8 cellular contexts compared by ENCODE assay signal in the genomic region with DNA sequence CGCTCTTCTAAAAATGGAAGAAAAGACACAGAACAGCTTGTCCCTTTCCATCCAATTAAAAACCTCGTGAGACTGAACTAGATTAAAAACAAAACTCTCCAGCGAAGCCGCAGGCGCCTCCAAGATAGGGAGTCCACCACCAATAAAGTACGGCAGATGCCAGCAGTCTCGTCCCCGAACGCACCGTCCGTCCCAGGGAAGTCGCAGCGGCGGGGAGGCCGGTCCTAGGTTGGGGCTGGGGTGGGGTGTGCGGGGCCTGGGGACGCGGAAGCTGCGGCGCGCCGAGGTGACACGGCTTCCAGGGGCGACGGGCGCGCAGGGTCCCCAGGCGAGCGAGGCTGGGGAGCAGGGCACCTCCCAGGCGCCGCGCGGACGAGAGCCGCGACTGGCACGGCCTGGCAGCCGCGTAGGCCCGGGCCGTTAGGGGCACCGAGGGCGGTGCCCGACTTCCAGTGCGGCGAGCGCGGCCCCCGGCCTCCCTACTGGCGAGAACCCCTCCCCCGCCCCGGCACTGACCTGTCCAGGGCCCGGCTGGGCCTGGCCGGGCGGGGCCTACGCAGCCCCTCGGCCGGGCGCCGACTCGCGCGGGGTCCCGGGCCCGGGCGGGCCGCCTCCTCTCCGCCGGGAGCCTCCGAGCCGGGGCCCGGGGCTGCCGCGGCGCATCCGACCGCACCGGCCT. TPM values are rescaled to one million over a fixed set of nuclear protein-coding genes. Genes with fewer than 3 reads are reported as not detected.
DNase-seq lines count a peak whose midpoint lies in the region; ATAC-seq and TF ChIP-seq lines count a peak whose summit lies in the region.

No MANE protein-coding gene starts in this region.

- no peaks in the 10 kb centered on the region for H3K27me3 Mint-ChIP-seq in type B pancreatic cell

- no peaks in the 10 kb centered on the region for H3K9me3 ChIP-seq in fibroblast of lung (ENCODE audit: control insufficient read depth, insufficient read depth, low read depth, low read length)

- peak overlapping the region; percentile 89 for H3K27ac Mint-ChIP-seq in type B pancreatic cell

- peak; percentile 29 for ATAC-seq in HG02588 (IDR thresholded peaks at IDR 0.05; ENCODE audit: unreplicated experiment)

- H3K27me3 ChIP-seq in fibroblast of lung (ENCODE audit: control insufficient read depth, insufficient read depth, low read length) = no peaks in the 10 kb centered on the region

- H3K4me3 ChIP-seq in fibroblast of lung (replicated peaks in 1 of 4; ENCODE audit: control extremely low read depth in 1 of 4, insufficient read depth in 1 of 4, low read depth in 3 of 4, low read length in 4 of 4) = peak overlapping the region; percentile 53 to 96 (median 84)

- H3K9ac ChIP-seq in fibroblast of lung (ENCODE audit: insufficient read depth, low read length) = peak overlapping the region; percentile 84

- H3K4me3 Mint-ChIP-seq in type B pancreatic cell = peak overlapping the region; percentile 92

- peaks cover 63% of the 10 kb centered on the region for H3K4me1 Mint-ChIP-seq in type B pancreatic cell (ENCODE audit: unreplicated experiment)

- H3K36me3 ChIP-seq in fibroblast of lung (ENCODE audit: control insufficient read depth, insufficient read depth, low read length) = no peaks in the 10 kb centered on the region

- peak overlapping the region; percentile 27 for H3K4me2 ChIP-seq in fibroblast of lung (ENCODE audit: extremely low read depth, insufficient read depth, low read length)

- no peaks in the 10 kb centered on the region for H4K20me1 ChIP-seq in fibroblast of lung (ENCODE audit: control insufficient read depth, extremely low read depth, insufficient read depth, low read length)

- TF ChIP-seq CTCF in fibroblast of lung (conservative IDR thresholded peaks at IDR 0.05 in 1 of 2, IDR thresholded peaks at IDR 0.05 in 1 of 2; ENCODE audit: low read depth in 1 of 2, low read length in 2 of 2) (no peak), type B pancreatic cell (conservative IDR thresholded peaks at IDR 0.05) (no peak)

- H3K27ac ChIP-seq in fibroblast of lung (ENCODE audit: insufficient read depth, low read length) = peak overlapping the region; percentile 89

- no peak overlapping the region for H2AFZ ChIP-seq in fibroblast of lung (ENCODE audit: low read length)

- H3K9me3 Mint-ChIP-seq in type B pancreatic cell = no peaks in the 10 kb centered on the region

- peaks cover 19% of the 10 kb centered on the region for H3K36me3 Mint-ChIP-seq in type B pancreatic cell

- peaks cover 24% of the 10 kb centered on the region for H3K4me1 ChIP-seq in fibroblast of lung (ENCODE audit: control insufficient read depth, extremely low read depth, insufficient read depth, low read length)

- H3K79me2 ChIP-seq in fibroblast of lung (ENCODE audit: control insufficient read depth, insufficient read depth, low read length) = peaks cover 55% of the 10 kb centered on the region

- DNase-seq in NCI-H1092 treated with DMSO at 0.1 percent for 48 hours (lab: John Stamatoyannopoulos, UW) = peak; percentile 43
- DNase-seq in NCI-H1092 (lab: John Stamatoyannopoulos, UW) = no peak
- DNase-seq in NCI-H526 (lab: John Stamatoyannopoulos, UW) = peak; percentile 5 to 69
- DNase-seq in activated T-cell treated with anti-CD3 and anti-CD28 coated beads, Interleukin-2, amount 50 U/mL, for 48 hours = peak; percentile 70
- DNase-seq in fibroblast of lung (ENCODE audit: low read depth in 2 of 2) = peak; percentile 40 to 47
- peak; percentile 68 for DNase-seq in occipital lobe (lab: John Stamatoyannopoulos, UW)
- no peak for DNase-seq in type B pancreatic cell (ENCODE audit: extremely low spot score, unreplicated experiment)

RNA-seq across cellular contexts. Expression of gene A3GALT2, which starts 28.3 kb away (rescaled TPM):
- total RNA-seq in fibroblast of lung = not detected in 2 replicates
- not detected in 2 replicates for polyA plus RNA-seq in fibroblast of lung
- not detected in 2 replicates for polyA plus RNA-seq in fibroblast of lung (2012)
- not detected in 2 replicates for polyA minus RNA-seq in fibroblast of lung (ENCODE audit: low replicate concordance)
- not detected for total RNA-seq in occipital lobe
- total RNA-seq in type B pancreatic cell (ENCODE audit: low replicate concordance) = 0.29 TPM in 1 of 2 replicates, not detected in the other

Comparison
In these comparisons a context has a peak if more than half of its experiments do, and no peak if none do; other contexts are left out.
1. DNase-seq: peak in NCI-H1092 treated with DMSO at 0.1 percent for 48 hours (single experiment), NCI-H526 (2 of 2), activated T-cell treated with anti-CD3 and anti-CD28 coated beads, Interleukin-2, amount 50 U/mL, for 48 hours (2 of 2), fibroblast of lung (2 of 2) and occipital lobe (single experiment); none in NCI-H1092 (single experiment) and type B pancreatic cell (single experiment).